Comparison of ENCODE assay signal across 15 cellular contexts in genomic region chr1:203143671-203144070, GRCh38. TPM values are rescaled to one million over a fixed set of nuclear protein-coding genes. Genes with fewer than 3 reads are reported as not detected.
DNase-seq lines count a peak whose midpoint lies in the region; ATAC-seq, FAIRE-seq and TF ChIP-seq lines count a peak whose summit lies in the region.
"Had no signal": no experiment of that assay in that cellular context is flagged by ENCODE, and none has a peak within 500 bp of the region (broad histone marks: within the 10 kb centered on the region; RNA-seq: fewer than 3 reads in every experiment).

No MANE protein-coding gene starts in this region.

- H3K9me3 ChIP-seq in BLaER1 treated with 17β-estradiol and CSF1 and Interleukin-3, amounts not matched to agents 10 nM and 100 nM (replicated peaks in 1 of 11), result peaks cover 0 to 5% (median 0%) of the 10 kb centered on the region in 11 experiments; a peak in 1 of 22 replicates
- no peaks in the 10 kb centered on the region for H3K9me3 ChIP-seq in osteoblast (ENCODE audit: low read depth, low read length)
- H3K9me3 ChIP-seq: A549 had no signal

- peak overlapping the region; percentile 15 to 93 (median 57); a peak in 21 of 22 replicates for H3K4me2 ChIP-seq in BLaER1 treated with 17β-estradiol and CSF1 and Interleukin-3, amounts not matched to agents 10 nM and 100 nM
- no peak overlapping the region for H3K4me2 ChIP-seq in osteoblast (ENCODE audit: insufficient read depth, low read length)
- H3K4me2 ChIP-seq: A549 had no signal

- TF ChIP-seq POLR2A in erythroblast (IDR thresholded peaks at IDR 0.05; ENCODE audit: low read length), result no peak

- H3K27me3 ChIP-seq in BLaER1 treated with 17β-estradiol and CSF1 and Interleukin-3, amounts not matched to agents 10 nM and 100 nM, result 0 out of 22 replicates have a peak, but pooled peaks cover 0 to 5% (median 0%) of the 10 kb centered on the region in 11 experiments
- peaks cover 1% of the 10 kb centered on the region for H3K27me3 ChIP-seq in bronchial epithelial cell (ENCODE audit: control insufficient read depth, insufficient read depth, low read length)
- H3K27me3 ChIP-seq in osteoblast (ENCODE audit: insufficient read depth, low read length), result peaks cover 7% of the 10 kb centered on the region

- H3K4me3 ChIP-seq in BLaER1 treated with 17β-estradiol and CSF1 and Interleukin-3, amounts not matched to agents 10 nM and 100 nM, result no peak overlapping the region
- H3K4me3 ChIP-seq in bronchial epithelial cell (ENCODE audit: low read depth, low read length), result no peak overlapping the region
- H3K4me3 ChIP-seq in osteoblast (ENCODE audit: insufficient read depth, low read length), result no peak overlapping the region
- H3K4me3 ChIP-seq: A549 had no signal

- peak; percentile 33 to 58 for ATAC-seq in left cardiac atrium
- ATAC-seq: A549, HCT116 had no signal

- no peak for TF ChIP-seq CTCF in bronchial epithelial cell (IDR thresholded peaks at IDR 0.05; ENCODE audit: insufficient read depth, low read length, severe bottlenecking)
- TF ChIP-seq CTCF in osteoblast (IDR thresholded peaks at IDR 0.05; ENCODE audit: extremely low read depth, low read depth, low read length), result no peak

- DNase-seq in bronchial epithelial cell (ENCODE audit: low read depth) (no peak), left cardiac atrium (no peak), osteoblast (ENCODE audit: insufficient read length, low spot score, missing footprints) (peak; percentile 56), NCI-H1930 (lab: John Stamatoyannopoulos, UW) (no peak), SW480 (ENCODE audit: low spot score) (no peak), NCI-H1436 treated with DMSO at 0.1 percent for 48 hours (lab: John Stamatoyannopoulos, UW) (no peak), erythroblast (lab: John Stamatoyannopoulos, UW) (no peak)
- DNase-seq: DMS53, NCI-H146, NCI-H774 had no signal

- H3K4me1 ChIP-seq in BLaER1 treated with 17β-estradiol and CSF1 and Interleukin-3, amounts not matched to agents 10 nM and 100 nM, result peaks cover 37 to 96% (median 83%) of the 10 kb centered on the region in 10 experiments
- H3K4me1 ChIP-seq in osteoblast (ENCODE audit: insufficient read depth, low read length), result no peaks in the 10 kb centered on the region
- H3K4me1 ChIP-seq: A549 had no signal

- no peak overlapping the region for H3K9ac ChIP-seq in BLaER1 treated with 17β-estradiol and CSF1 and Interleukin-3, amounts not matched to agents 10 nM and 100 nM

- H4K20me1 ChIP-seq in BLaER1 treated with 17β-estradiol and CSF1 and Interleukin-3, amounts not matched to agents 10 nM and 100 nM, result no peaks in the 10 kb centered on the region
- H4K20me1 ChIP-seq in osteoblast (ENCODE audit: insufficient read depth, low read length), result no peaks in the 10 kb centered on the region

- no peaks in the 10 kb centered on the region for H3K79me2 ChIP-seq in osteoblast (ENCODE audit: insufficient read depth, low read length)

- peak overlapping the region in 2 of 11 experiments; percentile 24 to 58; a peak in 1 of 22 replicates for H3K27ac ChIP-seq in BLaER1 treated with 17β-estradiol and CSF1 and Interleukin-3, amounts not matched to agents 10 nM and 100 nM
- H3K27ac ChIP-seq in osteoblast (ENCODE audit: low read depth, low read length), result no peak overlapping the region
- H3K27ac ChIP-seq: A549 had no signal

- peak; percentile 66 for FAIRE-seq in bronchial epithelial cell (lab: Jason Lieb, UNC)
- FAIRE-seq: A549 had no signal

- no peaks in the 10 kb centered on the region for H3K36me3 ChIP-seq in BLaER1 treated with 17β-estradiol and CSF1 and Interleukin-3, amounts not matched to agents 10 nM and 100 nM
- H3K36me3 ChIP-seq in bronchial epithelial cell (ENCODE audit: control insufficient read depth, insufficient read depth, low read length), result no peaks in the 10 kb centered on the region
- H3K36me3 ChIP-seq in osteoblast (ENCODE audit: insufficient read depth, low read length), result no peaks in the 10 kb centered on the region

- no peak overlapping the region for H2AFZ ChIP-seq in osteoblast (ENCODE audit: low read length)

- intact Hi-C loops in left cardiac atrium (cut with DNase I), result no loop called here

RNA-seq across cellular contexts. Expression of gene ADORA1, which starts 16.1 kb away (rescaled TPM):
- under 0.01 TPM in 1 of 2 replicates, not detected in the other for total RNA-seq in bronchial epithelial cell
- 10 to 100 TPM; 19.9 to 27.9 TPM for total RNA-seq in left cardiac atrium
- total RNA-seq in osteoblast, result 4.0 and 9.1 TPM in 2 replicates

RNA-seq across cellular contexts. Expression of gene MYBPH, which starts 32.0 kb away (rescaled TPM):
- not detected in 2 replicates for total RNA-seq in bronchial epithelial cell
- not detected for total RNA-seq in left cardiac atrium
- total RNA-seq in osteoblast, result under 0.01 and 0.29 TPM in 2 replicates
- total RNA-seq: HT1080, NCI-H460 had no signal

RNA-seq across cellular contexts. Expression of gene CHI3L1, which starts 42.8 kb away (rescaled TPM):
- 0.79 and 1.7 TPM in 2 replicates for total RNA-seq in bronchial epithelial cell
- 10 to 100 TPM in 1 of 2 donors, 1 to 10 TPM in 1; 6.1 to 20.4 TPM for total RNA-seq in left cardiac atrium
- 273 and 932 TPM in 2 replicates for total RNA-seq in osteoblast
- total RNA-seq: NCI-H460 had no signal

RNA-seq across cellular contexts. Expression of gene MYOG, which starts 57.9 kb away (rescaled TPM):
- total RNA-seq in bronchial epithelial cell (not detected in 2 replicates), left cardiac atrium (not detected), osteoblast (not detected in 2 replicates)
- total RNA-seq: HT1080, NCI-H460 had no signal

Comparison
In these comparisons a context has a peak if more than half of its experiments do, and no peak if none do; other contexts are left out.
1. RNA of gene CHI3L1, which starts 42.8 kb away (total RNA-seq): 273 to 932 TPM in osteoblast; 6.1 to 20.4 TPM in left cardiac atrium and 0.79 to 1.7 TPM in bronchial epithelial cell; every median in the first group is over 10 times any median in the second.